2 cellular contexts compared by ENCODE assay signal in genomic region chr9:130432362-130432761, GRCh38.
A peak's percentile ranks its signal among the peaks of the same experiment; 100 is the strongest.
TF ChIP-seq lines count a peak whose summit lies in the region.

No MANE protein-coding gene starts in this region.

TF ChIP-seq in HEK293, 187 proteins besides CTCF, POLR2A, EP300 and RAD21:
- TF ChIP-seq EGR2 (tag by site-specific recombination; IDR thresholded peaks at IDR 0.05; ENCODE audit: low read depth) = peak; percentile 31; the same call in 1 of the 2 replicates
- TF ChIP-seq ZNF707 (tag by site-specific recombination; IDR thresholded peaks at IDR 0.05) = no peak
- peak; percentile 88; the same call in 1 of the 2 replicates for TF ChIP-seq ZNF223 (tag by site-specific recombination; IDR thresholded peaks at IDR 0.05)

TF ChIP-seq in HepG2, 621 proteins besides CTCF, POLR2A, EP300 and RAD21:
- TF ChIP-seq HIC2 (CRISPR knock-in tag; IDR thresholded peaks at IDR 0.05; ENCODE audit: low read depth) (peak; percentile 9; the same call in 1 of the 2 replicates), HNRNPL (IDR thresholded peaks at IDR 0.05; ENCODE audit: low read depth, low read length) (peak; percentile 89), SNAPC4 (CRISPR knock-in tag; IDR thresholded peaks at IDR 0.05) (no peak)
